ENCODE assay signal across 16 cellular contexts in the genomic region with DNA sequence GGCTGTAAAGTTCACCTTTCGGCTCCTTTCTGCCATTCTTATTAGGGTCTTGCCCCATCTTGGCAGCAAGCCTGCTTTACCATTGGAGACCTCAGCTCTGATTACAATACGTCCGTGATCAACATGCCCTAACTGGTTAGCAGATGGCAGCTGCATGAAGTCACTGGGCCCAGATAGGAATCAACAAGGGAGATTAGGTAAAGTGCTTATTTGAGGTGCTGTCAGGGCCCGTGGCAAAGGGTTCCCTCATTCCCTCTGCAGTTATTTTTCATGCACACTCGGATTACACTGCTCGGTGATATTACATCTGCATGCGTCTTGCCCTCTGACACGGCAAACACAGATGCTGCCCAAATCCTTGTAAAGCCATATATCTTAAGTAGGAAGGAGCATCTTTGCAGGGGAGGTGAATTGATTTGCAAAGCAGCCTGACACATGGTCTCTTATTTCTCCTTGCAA.
DNase-seq lines count a peak whose midpoint lies in the region; ATAC-seq, FAIRE-seq and TF ChIP-seq lines count a peak whose summit lies in the region.
"Had no signal": no experiment of that assay in that cellular context is flagged by ENCODE, and none has a peak within 500 bp of the region (broad histone marks: within the 10 kb centered on the region; RNA-seq: fewer than 3 reads in every experiment).

No MANE protein-coding gene starts in this region.

- no peak overlapping the region for H3K27ac ChIP-seq in neuronal stem cell (replicated peaks; ENCODE audit: low read length)
- no peak overlapping the region for H3K27ac ChIP-seq in gastroesophageal sphincter
- H3K27ac ChIP-seq: HL-60 had no signal

- no peak overlapping the region for H4K91ac ChIP-seq in neuronal stem cell (ENCODE audit: low read depth, low read length, poor library complexity)

- no peak overlapping the region for H3K14ac ChIP-seq in neuronal stem cell (ENCODE audit: low read length)

- no peak overlapping the region for H2BK12ac ChIP-seq in neuronal stem cell (ENCODE audit: low read length)

- no peak overlapping the region for H3K18ac ChIP-seq in neuronal stem cell (ENCODE audit: low read length)

- H2BK120ac ChIP-seq in neuronal stem cell (ENCODE audit: low read depth, low read length): no peak overlapping the region

- no peak overlapping the region for H2AFZ ChIP-seq in neuronal stem cell (ENCODE audit: low read length)

- H3K27me3 ChIP-seq in bronchial epithelial cell (ENCODE audit: control insufficient read depth, insufficient read depth, low read length) (no peaks in the 10 kb centered on the region), neuronal stem cell (ENCODE audit: control insufficient read depth in 3 of 3, insufficient read depth in 3 of 3, low read depth in 1 of 3, low read length in 3 of 3) (no peaks in the 10 kb centered on the region), gastroesophageal sphincter (no peaks in the 10 kb centered on the region)

- no peak overlapping the region for H3K9ac ChIP-seq in neuronal stem cell (ENCODE audit: low read depth, low read length, poor library complexity)

- H3K4me2 ChIP-seq in neuronal stem cell (ENCODE audit: insufficient read depth, low read length, poor library complexity, severe bottlenecking): no peak overlapping the region

- no peaks in the 10 kb centered on the region for H3K79me1 ChIP-seq in neuronal stem cell (ENCODE audit: low read depth, low read length)

- no peak overlapping the region for H3K23ac ChIP-seq in neuronal stem cell (ENCODE audit: low read depth, low read length, poor library complexity)

- ATAC-seq in HG02759 (IDR thresholded peaks at IDR 0.05; ENCODE audit: unreplicated experiment) (no peak), gastroesophageal sphincter (no peak)
- ATAC-seq: activated CD8-positive, alpha-beta T cell treated with anti-CD3 and anti-CD28 coated beads, Interleukin-2, amount 10 ng/mL, durations not matched to agents 7 days and 5 days; Right ventricle myocardium inferior had no signal

- H4K8ac ChIP-seq in neuronal stem cell (ENCODE audit: low read depth, low read length): no peak overlapping the region

- H3K9me3 ChIP-seq in neuronal stem cell (replicated peaks in 1 of 2; ENCODE audit: control insufficient read depth in 2 of 2, insufficient read depth in 1 of 2, low read depth in 1 of 2, low read length in 2 of 2) (no peaks in the 10 kb centered on the region), gastroesophageal sphincter (no peaks in the 10 kb centered on the region)

- no peaks in the 10 kb centered on the region for H3K36me3 ChIP-seq in bronchial epithelial cell (ENCODE audit: control insufficient read depth, insufficient read depth, low read length)
- H3K36me3 ChIP-seq in neuronal stem cell (replicated peaks in 1 of 2; ENCODE audit: control insufficient read depth in 2 of 2, insufficient read depth in 2 of 2, low read length in 2 of 2): no peaks in the 10 kb centered on the region
- H3K36me3 ChIP-seq in gastroesophageal sphincter: no peaks in the 10 kb centered on the region

- TF ChIP-seq POLR2A in gastroesophageal sphincter (IDR thresholded peaks at IDR 0.05): no peak

- peak; percentile 2 for DNase-seq in SIG-M5 treated with dmso at 0.1 percent for 504 hours (lab: John Stamatoyannopoulos, UW; ENCODE audit: unreplicated experiment)
- DNase-seq in SIG-M5 (lab: John Stamatoyannopoulos, UW): no peak
- DNase-seq in NCI-H510A (lab: John Stamatoyannopoulos, UW): peak; percentile 27
- DNase-seq in bronchial epithelial cell (ENCODE audit: low read depth): peak; percentile 92
- no peak for DNase-seq in neuronal stem cell (ENCODE audit: low spot score)
- DNase-seq in amniotic stem cell (lab: John Stamatoyannopoulos, UW): no peak
- DNase-seq: activated CD8-positive, alpha-beta T cell treated with anti-CD3 and anti-CD28 coated beads, Interleukin-2, amount 10 ng/mL, durations not matched to agents 7 days and 5 days; activated gamma-delta T cell; mesendoderm; NCI-H446 treated with DMSO at 0.1 percent for 48 hours had no signal

- H3K4ac ChIP-seq in neuronal stem cell (ENCODE audit: low read length): no peak overlapping the region

- H2BK15ac ChIP-seq in neuronal stem cell (ENCODE audit: low read length): no peak overlapping the region

- no CpG with 5 or more reads among the region's 8 CpGs for WGBS in neuronal stem cell (ENCODE audit: extremely low coverage in 2 of 2, insufficient read length in 2 of 2, insufficient replicate concordance in 1 of 2), 2 donors
- WGBS in gastroesophageal sphincter (ENCODE audit: low coverage in 1 of 2), 2 donors: 89 to 98% methylated on average over 7 to 8 of the region's 8 CpGs

- FAIRE-seq in bronchial epithelial cell (lab: Jason Lieb, UNC): no peak
- FAIRE-seq: H1, TTC549 had no signal

- H3K4me1 ChIP-seq in neuronal stem cell (ENCODE audit: control insufficient read depth in 2 of 2, insufficient read depth in 1 of 2, low read depth in 1 of 2, low read length in 2 of 2) (peaks cover 0 to 5% of the 10 kb centered on the region in 2 donors), gastroesophageal sphincter (peaks cover 0 to 31% (median 8%) of the 10 kb centered on the region in 3 donors)

- no peak overlapping the region for H2BK5ac ChIP-seq in neuronal stem cell (ENCODE audit: low read length)

- TF ChIP-seq CTCF in bronchial epithelial cell (IDR thresholded peaks at IDR 0.05; ENCODE audit: insufficient read depth, low read length, severe bottlenecking): no peak
- no peak for TF ChIP-seq CTCF in gastroesophageal sphincter (IDR thresholded peaks at IDR 0.05)

- H2AK5ac ChIP-seq in neuronal stem cell (ENCODE audit: low read depth, low read length): no peak overlapping the region

- H3K4me3 ChIP-seq in bronchial epithelial cell (ENCODE audit: low read depth, low read length) (no peak overlapping the region), neuronal stem cell (ENCODE audit: low read length in 2 of 2) (no peak overlapping the region), gastroesophageal sphincter (no peak overlapping the region)

- no peak for TF ChIP-seq EP300 in gastroesophageal sphincter (IDR thresholded peaks at IDR 0.05)

Comparison
In these comparisons a context has a peak if more than half of its experiments do, and no peak if none do; other contexts are left out.
1. DNase-seq: peak in SIG-M5 treated with dmso at 0.1 percent for 504 hours (single experiment), NCI-H510A (single experiment) and bronchial epithelial cell (single experiment); none in SIG-M5 (single experiment), neuronal stem cell (single experiment) and amniotic stem cell (single experiment).